In the genomic region with DNA sequence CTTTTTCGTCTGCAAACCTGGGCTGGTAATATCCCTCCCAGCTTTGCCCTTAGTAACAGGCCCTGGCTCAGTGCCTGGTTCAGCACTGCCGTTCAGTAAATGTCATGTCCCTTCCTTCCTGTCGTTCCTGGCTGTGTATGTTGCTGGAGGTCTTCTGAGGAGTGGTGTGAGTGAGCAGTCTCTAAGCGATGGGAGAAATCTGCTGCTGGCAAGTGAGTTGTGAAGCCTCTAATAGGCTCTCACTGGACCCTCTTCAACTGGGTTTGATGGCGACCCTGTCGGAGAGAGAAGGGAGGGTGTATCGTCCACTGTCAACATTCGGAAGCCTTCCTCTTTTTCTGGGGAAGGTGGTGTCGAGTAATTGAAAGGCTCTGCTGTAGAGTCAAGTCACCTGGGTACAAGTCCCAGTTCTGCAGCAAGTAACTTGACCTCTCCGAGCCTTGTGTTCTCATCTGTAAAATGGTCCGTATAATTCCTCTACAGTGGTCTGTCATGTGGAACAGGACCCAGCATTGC, we compare ENCODE assay signal across 8 cellular contexts.
A peak's percentile ranks its signal among the peaks of the same experiment; 100 is the strongest.
DNase-seq lines count a peak whose midpoint lies in the region; ATAC-seq and TF ChIP-seq lines count a peak whose summit lies in the region.

No MANE protein-coding gene starts in this region.

- H3K27me3 ChIP-seq in muscle layer of colon (ENCODE audit: control insufficient read depth in 1 of 2, insufficient read depth in 2 of 2, low read length in 2 of 2) = no peaks in the 10 kb centered on the region

- H3K36me3 ChIP-seq in muscle layer of colon (ENCODE audit: insufficient read depth, low read length) = no peaks in the 10 kb centered on the region

- DNase-seq in GM10248 (ENCODE audit: extremely low spot score) (peak; percentile 29), epithelial cell of esophagus (ENCODE audit: low read depth) (no peak), H4 (ENCODE audit: low spot score) (no peak), NCI-H345 (lab: John Stamatoyannopoulos, UW) (no peak)

- H3K4me3 ChIP-seq in WI38 (ENCODE audit: low read depth, low read length) (peak overlapping the region; percentile 79), epithelial cell of esophagus (ENCODE audit: low read length) (peak overlapping the region; percentile 96), muscle layer of colon (ENCODE audit: low read depth in 1 of 2, low read length in 2 of 2) (peak overlapping the region; percentile 51 to 98)

- peak overlapping the region; percentile 100 for H3K9ac ChIP-seq in muscle layer of colon (ENCODE audit: low read length)

- CTCF ChIA-PET in GM10248 (lab: Yijun Ruan, JAX) = no interaction called here

- POLR2A ChIA-PET in GM10248 (lab: Yijun Ruan, JAX) = interaction anchor here (0.7 kb wide), 1 partner anchor 590 kb away, joined by 4 read pairs; no protein-coding TSS in a partner anchor

- ATAC-seq in HG03135 (IDR thresholded peaks at IDR 0.05; ENCODE audit: unreplicated experiment) = peak; percentile 7
- ATAC-seq in HG03108 (IDR thresholded peaks at IDR 0.05; ENCODE audit: unreplicated experiment) = no peak

- H3K9me3 ChIP-seq in muscle layer of colon (ENCODE audit: low read length) = no peaks in the 10 kb centered on the region

- TF ChIP-seq CTCF in GM10248 (IDR thresholded peaks at IDR 0.05; ENCODE audit: control extremely low read depth, extremely low read depth, low read depth, missing control alignments) = no peak
- TF ChIP-seq CTCF in WI38 (IDR thresholded peaks at IDR 0.05; ENCODE audit: low read depth, low read length) = no peak
- no peak for TF ChIP-seq CTCF in epithelial cell of esophagus (IDR thresholded peaks at IDR 0.05; ENCODE audit: insufficient read depth, low read depth, low read length, missing control alignments)

- H3K27ac ChIP-seq in muscle layer of colon (ENCODE audit: low read depth, low read length) = peak overlapping the region; percentile 76

- peaks cover 10% of the 10 kb centered on the region for H3K4me1 ChIP-seq in muscle layer of colon (ENCODE audit: insufficient read depth, low read length)
